In the genomic region with DNA sequence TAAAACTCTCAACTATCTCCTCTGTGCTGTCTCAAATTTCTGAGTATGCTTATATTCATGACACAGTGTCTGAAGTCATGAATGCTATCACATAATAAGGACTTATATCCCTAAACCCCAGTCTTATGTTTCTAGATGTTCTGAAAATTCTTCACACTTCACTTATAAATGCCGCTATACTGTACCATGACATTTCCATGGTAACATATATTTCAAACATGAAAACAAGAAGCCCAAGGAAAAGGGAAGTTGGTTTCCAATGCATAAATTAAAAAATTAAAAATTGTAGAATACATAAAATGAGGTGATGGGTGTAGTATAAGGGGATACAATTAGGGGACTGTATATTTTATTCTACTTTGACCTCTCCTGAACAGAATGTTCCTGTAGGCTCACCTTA, we compare ENCODE assay signal across 25 cellular contexts.
"Had no signal": no experiment of that assay in that cellular context is flagged by ENCODE, and none has a peak within 500 bp of the region (broad histone marks: within the 10 kb centered on the region; RNA-seq: fewer than 3 reads in every experiment).

No MANE protein-coding gene starts in this region.

- H3K36me3 Mint-ChIP-seq: activated naive CD4-positive, alpha-beta T cell treated with anti-CD3 and anti-CD28 coated beads, Interleukin-2, amount 50 U/mL, for 72 hours; stimulated activated memory B cell treated with anti-CD40 and anti-IgM and Interleukin-4, amounts not matched to agents 10 μg/mL and 1 μg/mL and 100 μg/mL, for 72 hours; type B pancreatic cell had no signal

- DNase-seq: activated CD4-positive, alpha-beta T cell treated with anti-CD3 and anti-CD28 coated beads, Interleukin-2, amount 50 U/mL, for 1 hour; activated CD8-positive, alpha-beta T cell treated with anti-CD3 and anti-CD28 coated beads for 36 hours; activated naive CD4-positive, alpha-beta T cell; activated T-cell treated with anti-CD3 and anti-CD28 coated beads, Interleukin-2, amount 50 U/mL, for 48 hours; anterior cingulate cortex; dermis blood vessel endothelial cell; effector CD8-positive, alpha-beta T cell; islet precursor cell; left ventricle myocardium superior; nucleus accumbens; pancreas; retina; sigmoid colon; small intestine; stimulated activated CD4-positive, alpha-beta T cell treated with anti-CD3 and anti-CD28 coated beads, Interleukin-4, amount 100 ng/mL, for 24 hours; stimulated activated naive CD8-positive, alpha-beta T cell treated with anti-CD3 and anti-CD28 coated beads, Interleukin-15, amount 100 ng/mL, for 72 hours; substantia nigra; T-helper 9 cell had no signal

- H3K9me3 ChIP-seq: pancreas, prostate gland, sigmoid colon, vagina had no signal

- H3K4me1 Mint-ChIP-seq: central memory CD8-positive, alpha-beta T cell; neural crest cell; stimulated activated naive CD8-positive, alpha-beta T cell treated with anti-CD3 and anti-CD28 coated beads, Interleukin-15, amount 100 ng/mL, for 72 hours had no signal

- ATAC-seq: activated CD8-positive, alpha-beta T cell treated with anti-CD3 and anti-CD28 coated beads for 36 hours; activated naive CD4-positive, alpha-beta T cell treated with anti-CD3 and anti-CD28 coated beads, Interleukin-2, amount 50 U/mL, for 72 hours; left ventricle myocardium superior; stimulated activated memory B cell treated with anti-CD40 and anti-IgM and Interleukin-4, amounts not matched to agents 10 μg/mL and 1 μg/mL and 100 μg/mL, for 72 hours; stimulated activated naive CD8-positive, alpha-beta T cell treated with anti-CD3 and anti-CD28 coated beads, Interleukin-15, amount 100 ng/mL, for 72 hours had no signal

- H3K9me3 Mint-ChIP-seq: activated CD8-positive, alpha-beta T cell treated with anti-CD3 and anti-CD28 coated beads for 36 hours; activated naive CD4-positive, alpha-beta T cell treated with anti-CD3 and anti-CD28 coated beads, Interleukin-2, amount 50 U/mL, for 72 hours; central memory CD8-positive, alpha-beta T cell; neural crest cell; stimulated activated memory B cell treated with anti-CD40 and anti-IgM and Interleukin-4, amounts not matched to agents 10 μg/mL and 1 μg/mL and 100 μg/mL, for 72 hours; stimulated activated naive CD8-positive, alpha-beta T cell treated with anti-CD3 and anti-CD28 coated beads, Interleukin-15, amount 100 ng/mL, for 72 hours; type B pancreatic cell had no signal

- H3K4me3 Mint-ChIP-seq: activated CD8-positive, alpha-beta T cell treated with anti-CD3 and anti-CD28 coated beads for 36 hours; central memory CD8-positive, alpha-beta T cell; neural crest cell; stimulated activated memory B cell treated with anti-CD40 and anti-IgM and Interleukin-4, amounts not matched to agents 10 μg/mL and 1 μg/mL and 100 μg/mL, for 72 hours; stimulated activated naive CD8-positive, alpha-beta T cell treated with anti-CD3 and anti-CD28 coated beads, Interleukin-15, amount 100 ng/mL, for 72 hours; type B pancreatic cell had no signal

- H3K27me3 Mint-ChIP-seq: activated CD8-positive, alpha-beta T cell treated with anti-CD3 and anti-CD28 coated beads for 36 hours; central memory CD8-positive, alpha-beta T cell; stimulated activated memory B cell treated with anti-CD40 and anti-IgM and Interleukin-4, amounts not matched to agents 10 μg/mL and 1 μg/mL and 100 μg/mL, for 72 hours; stimulated activated naive CD8-positive, alpha-beta T cell treated with anti-CD3 and anti-CD28 coated beads, Interleukin-15, amount 100 ng/mL, for 72 hours had no signal

- H3K27ac Mint-ChIP-seq: activated CD8-positive, alpha-beta T cell treated with anti-CD3 and anti-CD28 coated beads for 36 hours; activated naive CD4-positive, alpha-beta T cell treated with anti-CD3 and anti-CD28 coated beads, Interleukin-2, amount 50 U/mL, for 72 hours; stimulated activated memory B cell treated with anti-CD40 and anti-IgM and Interleukin-4, amounts not matched to agents 10 μg/mL and 1 μg/mL and 100 μg/mL, for 72 hours; stimulated activated naive CD8-positive, alpha-beta T cell treated with anti-CD3 and anti-CD28 coated beads, Interleukin-15, amount 100 ng/mL, for 72 hours; type B pancreatic cell had no signal
